In the genomic region with DNA sequence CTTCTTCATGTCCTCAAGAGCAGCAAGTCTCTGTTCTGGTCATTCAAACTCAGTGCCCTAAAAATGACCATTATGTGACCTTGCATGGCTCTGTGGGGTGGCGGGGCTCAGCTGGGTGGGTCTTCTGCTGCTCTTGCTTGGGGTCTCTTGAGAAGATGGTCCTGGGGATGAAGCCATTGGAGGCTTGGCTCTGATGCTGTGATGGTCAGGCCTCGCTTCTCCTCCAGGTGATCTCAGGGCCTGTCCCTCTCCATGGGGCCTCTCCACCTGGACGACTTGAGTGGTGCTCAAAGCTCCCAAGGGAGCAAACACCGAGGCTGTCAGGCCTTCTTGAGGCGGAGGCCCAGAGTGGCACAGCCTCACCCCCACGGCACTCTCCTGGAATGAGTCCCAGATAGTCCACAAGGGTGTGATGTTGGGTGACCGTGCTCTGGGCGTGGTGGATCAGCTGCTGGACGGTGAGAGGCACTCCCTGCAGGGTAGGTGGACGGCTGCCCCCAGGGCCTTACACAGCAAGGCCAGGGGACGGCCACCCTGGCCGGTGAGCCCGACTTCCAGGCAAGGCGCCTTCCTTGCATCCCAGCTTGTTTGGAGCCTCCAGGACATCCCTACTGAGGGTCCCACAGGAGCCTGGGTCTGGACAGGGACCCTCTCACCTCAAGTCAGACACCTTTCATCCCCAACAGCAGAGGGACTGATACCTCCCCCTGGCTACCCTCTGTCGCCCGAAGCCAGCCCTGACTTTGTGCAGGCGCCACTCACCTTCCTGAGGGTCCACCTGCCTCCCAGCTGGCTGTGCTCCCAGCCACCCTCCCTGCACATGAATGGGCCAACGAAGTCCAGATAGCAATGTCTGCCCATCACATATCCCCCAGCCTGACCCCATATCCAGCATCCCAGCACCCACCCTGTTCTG, we compare ENCODE assay signal across 22 cellular contexts. TPM values are rescaled to one million over a fixed set of nuclear protein-coding genes. Genes with fewer than 3 reads are reported as not detected.
DNase-seq lines count a peak whose midpoint lies in the region; ATAC-seq, FAIRE-seq and TF ChIP-seq lines count a peak whose summit lies in the region.
"Had no signal": no experiment of that assay in that cellular context is flagged by ENCODE, and none has a peak within 500 bp of the region (broad histone marks: within the 10 kb centered on the region; RNA-seq: fewer than 3 reads in every experiment).

No MANE protein-coding gene starts in this region.

- H3K9me3 ChIP-seq in breast epithelium (no peaks in the 10 kb centered on the region), mammary epithelial cell (replicated peaks; ENCODE audit: insufficient read depth, low read length) (no peaks in the 10 kb centered on the region), H1 (ENCODE audit: insufficient read depth in 2 of 2, low read depth in 1 of 2, low read length in 1 of 2) (peaks cover 0 to 5% of the 10 kb centered on the region in 2 experiments; a peak in 1 of 4 replicates), tibial artery (no peaks in the 10 kb centered on the region), A673 (ENCODE audit: low read depth, low read length, poor library complexity, severe bottlenecking) (no peaks in the 10 kb centered on the region)
- H3K9me3 ChIP-seq: uterus had no signal

- peak overlapping the region; percentile 82; the same call in 1 of the 2 replicates for H2AK5ac ChIP-seq in H1 (ENCODE audit: low read depth, low read length)

- no peak overlapping the region for H3K4me3 Mint-ChIP-seq in nephron progenitor cell
- H3K4me3 Mint-ChIP-seq: activated T-cell treated with anti-CD3 and anti-CD28 coated beads, Interleukin-2, amount 50 U/mL, for 72 hours; naive thymus-derived CD8-positive, alpha-beta T cell; stimulated activated naive CD8-positive, alpha-beta T cell treated with anti-CD3 and anti-CD28 coated beads, Interleukin-15, Interleukin-2, amounts not matched to agents 100 ng/mL and 50 ng/mL, for 24 hours had no signal

- WGBS in mammary epithelial cell (ENCODE audit: low coverage, missing lambda C conversion rate) = 96% methylated on average over 7 of the region's 18 CpGs
- WGBS in H1 (ENCODE audit: extremely low coverage in 1 of 2, insufficient coverage in 1 of 2, insufficient read length in 1 of 2, insufficient replicate concordance in 2 of 2, low coverage in 1 of 2, low lambda C conversion rate in 2 of 2, missing lambda C conversion rate in 1 of 2), 2 experiments = 97% methylated on average over 18 of the region's 18 CpGs; no CpG with 5 or more reads in 1 of the 2 experiments

- no peak overlapping the region for H3K56ac ChIP-seq in H1 (replicated peaks; ENCODE audit: insufficient read length, low read depth, low read length)

- POLR2A ChIA-PET in H1 (lab: Charles Lee; ENCODE audit: partially characterized antibody) = interaction anchor here (1.3 to 1.6 kb wide), 9 partner anchors 8 to 205 kb away, joined by 3 to 5 read pairs (median 3); no protein-coding TSS in a partner anchor
- POLR2A ChIA-PET in A673 (lab: Charles Lee; ENCODE audit: low non-redundant PET) = no interaction called here

- H3K9ac ChIP-seq in mammary epithelial cell (ENCODE audit: insufficient read depth, low read length) = no peak overlapping the region
- no peak overlapping the region for H3K9ac ChIP-seq in H1 (replicated peaks in 1 of 4; ENCODE audit: extremely low read depth in 1 of 4, low read depth in 3 of 4, low read length in 3 of 4)

- no peak overlapping the region for H2BK15ac ChIP-seq in H1 (ENCODE audit: low read length)

- H3K36me3 ChIP-seq in breast epithelium (no peaks in the 10 kb centered on the region), mammary epithelial cell (ENCODE audit: insufficient read depth, low read length) (no peaks in the 10 kb centered on the region), H1 (ENCODE audit: control insufficient read depth in 2 of 4, insufficient read depth in 4 of 4, low read length in 3 of 4) (no peaks in the 10 kb centered on the region), tibial artery (no peaks in the 10 kb centered on the region), A673 (ENCODE audit: insufficient read depth, low read length, poor library complexity, severe bottlenecking) (peaks cover under 1% of the 10 kb centered on the region)
- H3K36me3 ChIP-seq: uterus had no signal

- H3K4me1 ChIP-seq in breast epithelium = peaks cover 0 to 7% of the 10 kb centered on the region in 2 donors
- peaks cover 8% of the 10 kb centered on the region for H3K4me1 ChIP-seq in mammary epithelial cell (ENCODE audit: insufficient read depth, low read length)
- peaks cover 0 to 5% (median 3%) of the 10 kb centered on the region in 4 experiments; a peak in 4 of 7 replicates for H3K4me1 ChIP-seq in H1 (replicated peaks in 1 of 4; ENCODE audit: control insufficient read depth in 3 of 4, insufficient read depth in 4 of 4, low read length in 3 of 4)
- H3K4me1 ChIP-seq in tibial artery = peaks cover 0 to 38% (median 18%) of the 10 kb centered on the region in 4 donors
- no peaks in the 10 kb centered on the region for H3K4me1 ChIP-seq in A673 (ENCODE audit: insufficient read depth, low read length, poor library complexity, severe bottlenecking)

- TF ChIP-seq POLR2A in breast epithelium (IDR thresholded peaks at IDR 0.05) = no peak
- TF ChIP-seq POLR2A in H1 (IDR thresholded peaks at IDR 0.05; ENCODE audit: control extremely low read depth in 1 of 2, low read depth in 2 of 2, low read length in 2 of 2) = no peak

- H3K27me3 ChIP-seq in breast epithelium (no peaks in the 10 kb centered on the region), mammary epithelial cell (ENCODE audit: insufficient read depth, low read length) (no peaks in the 10 kb centered on the region), H1 (replicated peaks in 1 of 4; ENCODE audit: control insufficient read depth in 3 of 4, extremely low read depth in 1 of 4, insufficient read depth in 3 of 4, low read length in 3 of 4) (no peaks in the 10 kb centered on the region), tibial artery (no peaks in the 10 kb centered on the region), A673 (replicated peaks; ENCODE audit: insufficient read depth, low read depth, low read length, poor library complexity) (no peaks in the 10 kb centered on the region)
- H3K27me3 ChIP-seq: uterus had no signal

- H3K27me3 Mint-ChIP-seq in nephron progenitor cell (ENCODE audit: low read depth, poor library complexity) = peaks cover 3% of the 10 kb centered on the region
- H3K27me3 Mint-ChIP-seq: naive thymus-derived CD8-positive, alpha-beta T cell; stimulated activated naive CD8-positive, alpha-beta T cell treated with anti-CD3 and anti-CD28 coated beads, Interleukin-15, Interleukin-2, amounts not matched to agents 100 ng/mL and 50 ng/mL, for 24 hours had no signal

- H4K8ac ChIP-seq in H1 (ENCODE audit: extremely low read depth, insufficient read depth, low read length) = peak overlapping the region; percentile 40

- H2BK12ac ChIP-seq in H1 (ENCODE audit: low read depth, low read length) = peak overlapping the region; percentile 75

- no peak overlapping the region for H3K4ac ChIP-seq in H1 (replicated peaks; ENCODE audit: insufficient read length, low read depth, low read length)

- FAIRE-seq in H1 (lab: Jason Lieb, UNC) = no peak
- FAIRE-seq: endothelial cell of umbilical vein had no signal

- H2BK20ac ChIP-seq in H1 (ENCODE audit: low read length) = 0 out of 2 replicates have a peak overlapping the region, but pooled peaks have one; percentile 48

- H3K27ac ChIP-seq in breast epithelium (peak overlapping the region; percentile 67 to 68), mammary epithelial cell (ENCODE audit: insufficient read depth, low read depth, low read length) (no peak overlapping the region), H1 (ENCODE audit: low read depth, low read length) (no peak overlapping the region), tibial artery (no peak overlapping the region), A673 (ENCODE audit: low read depth, low read length, poor library complexity, severe bottlenecking) (no peak overlapping the region)

- H3K18ac ChIP-seq in H1 (ENCODE audit: extremely low read depth, low read length) = no peak overlapping the region; the same call in 1 of the 2 replicates

- no peak overlapping the region for H3K23ac ChIP-seq in H1 (ENCODE audit: insufficient read length)

- intact Hi-C loops in breast epithelium (cut with DNase I; ENCODE audit: low total_unique reads) (no loop called here), mammary epithelial cell (cut with micrococcal nuclease) (loop anchor here (1.0 kb wide), 4 partner anchors 50 to 193 kb away; no protein-coding TSS in a partner anchor), tibial artery (cut with DNase I; ENCODE audit: low total_unique reads) (loop anchor here (10.0 kb wide), 2 partner anchors 49 to 189 kb away; no protein-coding TSS in a partner anchor), A673 (cut with micrococcal nuclease; ENCODE audit: unreplicated experiment) (loop anchor here (2.0 to 10.0 kb wide), 4 partner anchors 87 to 193 kb away; no protein-coding TSS in a partner anchor)

- no peaks in the 10 kb centered on the region for H3K79me2 ChIP-seq in mammary epithelial cell (ENCODE audit: insufficient read depth, low read length)
- no peaks in the 10 kb centered on the region for H3K79me2 ChIP-seq in H1 (ENCODE audit: control insufficient read depth in 1 of 2, insufficient read depth in 2 of 2, low read length in 2 of 2)

- H2BK120ac ChIP-seq in H1 (replicated peaks; ENCODE audit: low read depth, low read length) = no peak overlapping the region

- no peaks in the 10 kb centered on the region for H3K9me3 Mint-ChIP-seq in nephron progenitor cell
- H3K9me3 Mint-ChIP-seq: activated naive CD4-positive, alpha-beta T cell treated with anti-CD3 and anti-CD28 coated beads, Interleukin-2, amount 50 U/mL, for 72 hours; activated T-cell treated with anti-CD3 and anti-CD28 coated beads, Interleukin-2, amount 50 U/mL, for 72 hours; naive thymus-derived CD8-positive, alpha-beta T cell; stimulated activated naive CD8-positive, alpha-beta T cell treated with anti-CD3 and anti-CD28 coated beads, Interleukin-15, Interleukin-2, amounts not matched to agents 100 ng/mL and 50 ng/mL, for 24 hours had no signal

- TF ChIP-seq EP300 in H1 (IDR thresholded peaks at IDR 0.05; ENCODE audit: borderline replicate concordance in 1 of 2, low read depth in 2 of 2, low read length in 2 of 2) = no peak

- peaks cover 13% of the 10 kb centered on the region for H3K36me3 Mint-ChIP-seq in nephron progenitor cell (ENCODE audit: low read depth)
- H3K36me3 Mint-ChIP-seq: activated naive CD4-positive, alpha-beta T cell treated with anti-CD3 and anti-CD28 coated beads, Interleukin-2, amount 50 U/mL, for 72 hours had no signal

- H3K4me2 ChIP-seq in mammary epithelial cell (ENCODE audit: insufficient read depth, low read depth, low read length) (no peak overlapping the region), H1 (ENCODE audit: insufficient read depth in 1 of 2, low read depth in 2 of 2, low read length in 2 of 2) (no peak overlapping the region)

- CTCF ChIA-PET in mammary epithelial cell (lab: Charles Lee; ENCODE audit: low non-redundant PET) (interaction anchor here (0.6 kb wide), 1 partner anchor 957 kb away, joined by 10 read pairs; no protein-coding TSS in a partner anchor), H1 (lab: Charles Lee; ENCODE audit: partially characterized antibody) (interaction anchor here (0.8 to 3.1 kb wide), 7 partner anchors 13 to 192 kb away, joined by 3 to 21 read pairs (median 4); no protein-coding TSS in a partner anchor), A673 (lab: Charles Lee) (interaction anchor here (1.2 to 1.5 kb wide), 2 partner anchors 98 to 192 kb away, joined by 4 to 8 read pairs; no protein-coding TSS in a partner anchor)

- no peaks in the 10 kb centered on the region for H3K23me2 ChIP-seq in H1 (ENCODE audit: low read depth, low read length)

- DNase-seq in breast epithelium (ENCODE audit: low spot score in 2 of 2) (peak in 1 of 2 donors; percentile 51), mammary epithelial cell (no peak), H1 (ENCODE audit: low read depth in 1 of 2, low spot score in 2 of 2) (no peak), nephron progenitor cell (no peak), tibial artery (peak; percentile 16 to 64), A673 (ENCODE audit: low spot score) (no peak), iPS-NIHi11 (ENCODE audit: low spot score) (no peak)
- DNase-seq: activated CD4-positive, CD25-positive, alpha-beta regulatory T cell; activated CD8-positive, alpha-beta memory T cell treated with anti-CD3 and anti-CD28 coated beads for 24 hours; activated T-cell treated with anti-CD3 and anti-CD28 coated beads, Interleukin-2, amount 50 U/mL, for 72 hours; cortex of kidney; left ventricle myocardium superior; naive thymus-derived CD8-positive, alpha-beta T cell; NCI-H2107; NCI-H510A; RPMI8226; stimulated activated CD4-positive, alpha-beta T cell treated with anti-CD3 and anti-CD28 coated beads, Interleukin-4, amount 100 ng/mL, for 1 hour; uterus had no signal

- no peak for ATAC-seq in HG02870 (IDR thresholded peaks at IDR 0.05; ENCODE audit: unreplicated experiment)

- TF ChIP-seq RAD21 in H1 (IDR thresholded peaks at IDR 0.05 in 1 of 2, conservative IDR thresholded peaks at IDR 0.05 in 1 of 2; ENCODE audit: low read depth in 2 of 2, low read length in 2 of 2) = no peak

- H3K4me3 ChIP-seq in breast epithelium (no peak overlapping the region), mammary epithelial cell (replicated peaks in 1 of 3; ENCODE audit: insufficient read depth in 1 of 3, low read depth in 2 of 3, low read length in 3 of 3) (no peak overlapping the region), H1 (ENCODE audit: extremely low read depth in 1 of 4, insufficient read depth in 2 of 4, low read depth in 3 of 4, low read length in 4 of 4) (no peak overlapping the region), tibial artery (no peak overlapping the region), A673 (ENCODE audit: low read depth, low read length, poor library complexity, severe bottlenecking) (no peak overlapping the region)
- H3K4me3 ChIP-seq: uterus had no signal

- no peak overlapping the region for H4K5ac ChIP-seq in H1 (ENCODE audit: insufficient read length, low read depth, low read length)

- peak overlapping the region; percentile 49 for H3K27ac Mint-ChIP-seq in nephron progenitor cell
- H3K27ac Mint-ChIP-seq: activated naive CD4-positive, alpha-beta T cell treated with anti-CD3 and anti-CD28 coated beads, Interleukin-2, amount 50 U/mL, for 72 hours; activated T-cell treated with anti-CD3 and anti-CD28 coated beads, Interleukin-2, amount 50 U/mL, for 72 hours; naive thymus-derived CD8-positive, alpha-beta T cell; stimulated activated naive CD8-positive, alpha-beta T cell treated with anti-CD3 and anti-CD28 coated beads, Interleukin-15, Interleukin-2, amounts not matched to agents 100 ng/mL and 50 ng/mL, for 24 hours had no signal

- in situ Hi-C loops in mammary epithelial cell (cut with MboI; ENCODE audit: low sequenced_read_pairs in 2 of 2) = no loop called here

- no peak overlapping the region for H3K14ac ChIP-seq in H1 (ENCODE audit: insufficient read length)

- TF ChIP-seq CTCF in breast epithelium (IDR thresholded peaks at IDR 0.05) (no peak), mammary epithelial cell (conservative IDR thresholded peaks at IDR 0.05 in 1 of 2, IDR thresholded peaks at IDR 0.05 in 1 of 2; ENCODE audit: extremely low read depth in 1 of 2, insufficient read depth in 1 of 2, low read depth in 1 of 2, low read length in 2 of 2) (no peak), H1 (IDR thresholded peaks at IDR 0.05; ENCODE audit: control extremely low read depth in 1 of 3, insufficient read depth in 1 of 3, low read depth in 1 of 3, low read length in 3 of 3) (no peak), nephron progenitor cell (IDR thresholded peaks at IDR 0.05) (no peak), tibial artery (IDR thresholded peaks at IDR 0.05) (no peak), A673 (conservative IDR thresholded peaks at IDR 0.05; ENCODE audit: low read depth, low read length) (no peak)

- BruUV-seq in mammary epithelial cell (replicated peaks; lab: Mats Ljungman, UMichigan) = no TSS peak
- BruUV-seq in A673 (replicated peaks; lab: Mats Ljungman, UMichigan) = no TSS peak

- H3K79me1 ChIP-seq in H1 (ENCODE audit: low read depth, low read length) = no peaks in the 10 kb centered on the region

- dilution Hi-C loops in mammary epithelial cell (cut with HindIII; ENCODE audit: low sequenced_read_pairs) = no loop called here

- no peak overlapping the region for H4K91ac ChIP-seq in H1 (replicated peaks; ENCODE audit: insufficient read length, low read length)

- H2AFZ ChIP-seq in mammary epithelial cell (ENCODE audit: low read depth, low read length) (no peak overlapping the region), H1 (ENCODE audit: low read length) (no peak overlapping the region)

- H2BK5ac ChIP-seq in H1 (ENCODE audit: low read depth, low read length) = no peak overlapping the region

- H4K20me1 ChIP-seq in mammary epithelial cell (ENCODE audit: insufficient read depth, low read length) = no peaks in the 10 kb centered on the region
- H4K20me1 ChIP-seq in H1 (replicated peaks in 1 of 2; ENCODE audit: control insufficient read depth in 1 of 2, insufficient read depth in 2 of 2, low read length in 2 of 2) = peaks cover 2 to 4% of the 10 kb centered on the region in 2 experiments

- peaks cover 30% of the 10 kb centered on the region for H3K4me1 Mint-ChIP-seq in nephron progenitor cell

RNA-seq across cellular contexts. Expression of a gene that starts 48.7 kb away (rescaled TPM):
- total RNA-seq in breast epithelium = 100 to 1,000 TPM; 115 to 156 (median 139) TPM
- 100 to 1,000 TPM; 187 to 318 TPM for total RNA-seq in mammary epithelial cell
- 175 TPM for polyA plus RNA-seq in mammary epithelial cell
- polyA minus RNA-seq in mammary epithelial cell = 423 TPM
- total RNA-seq in H1 (2021; fragmentation: NEBNext Ultra II Directional; extraction: Animal tissue kit (Norgen Biotek cat#: 25700)) = 316 and 321 TPM in 2 replicates
- 221 and 365 TPM in 2 replicates for polyA plus RNA-seq in H1 (2011; rRNA removed)
- 169 TPM for polyA plus RNA-seq in H1 (2011; cell fraction: cytosol; rRNA removed)
- polyA plus RNA-seq in H1 (2011; cell fraction: nucleus; rRNA removed) = 298 TPM
- 171 to 196 TPM (median 176 TPM) in 4 replicates for polyA plus RNA-seq in H1 (2012, experiment 1 of 2)
- polyA plus RNA-seq in H1 (2012, experiment 2 of 2) = 106 TPM
- polyA plus RNA-seq in H1 (2013, experiment 1 of 2) = 137 TPM
- polyA plus RNA-seq in H1 (2013, experiment 2 of 2) = 124 TPM
- polyA minus RNA-seq in H1 (2011; rRNA and poly(A)+ RNA removed) = 456 and 459 TPM in 2 replicates
- polyA minus RNA-seq in H1 (2011; cell fraction: cytosol; rRNA and poly(A)+ RNA removed) = 270 TPM
- polyA minus RNA-seq in H1 (2011; cell fraction: nucleus; rRNA and poly(A)+ RNA removed) = 188 TPM
- 288 and 318 TPM in 2 replicates for total RNA-seq in A673 (2021)

Comparison
In these comparisons a context has a peak if more than half of its experiments do, and no peak if none do; other contexts are left out.
1. H3K27ac ChIP-seq: peak in breast epithelium (2 of 2); none in mammary epithelial cell (single experiment), H1 (single experiment), tibial artery (0 of 2) and A673 (single experiment).
2. DNase-seq: peak in tibial artery (2 of 2); none in mammary epithelial cell (single experiment), H1 (0 of 2), nephron progenitor cell (single experiment), A673 (single experiment) and iPS-NIHi11 (single experiment).